Comparison of ENCODE assay signal across 1 cellular context in genomic region chr1:76086597-76086996, GRCh38.
TF ChIP-seq lines count a peak whose summit lies in the region.

No MANE protein-coding gene starts in this region.

TF ChIP-seq in SK-N-SH treated with all-trans-retinoic acid at 6 μM for 48 hours, 23 proteins besides CTCF, POLR2A, EP300 and RAD21 (continued from another document):
- TF ChIP-seq TSHZ2 (CRISPR knock-in tag; IDR thresholded peaks at IDR 0.05): no peak
- TF ChIP-seq ZC3H10 (CRISPR knock-in tag; IDR thresholded peaks at IDR 0.05): no peak
- TF ChIP-seq, protein P1, sequence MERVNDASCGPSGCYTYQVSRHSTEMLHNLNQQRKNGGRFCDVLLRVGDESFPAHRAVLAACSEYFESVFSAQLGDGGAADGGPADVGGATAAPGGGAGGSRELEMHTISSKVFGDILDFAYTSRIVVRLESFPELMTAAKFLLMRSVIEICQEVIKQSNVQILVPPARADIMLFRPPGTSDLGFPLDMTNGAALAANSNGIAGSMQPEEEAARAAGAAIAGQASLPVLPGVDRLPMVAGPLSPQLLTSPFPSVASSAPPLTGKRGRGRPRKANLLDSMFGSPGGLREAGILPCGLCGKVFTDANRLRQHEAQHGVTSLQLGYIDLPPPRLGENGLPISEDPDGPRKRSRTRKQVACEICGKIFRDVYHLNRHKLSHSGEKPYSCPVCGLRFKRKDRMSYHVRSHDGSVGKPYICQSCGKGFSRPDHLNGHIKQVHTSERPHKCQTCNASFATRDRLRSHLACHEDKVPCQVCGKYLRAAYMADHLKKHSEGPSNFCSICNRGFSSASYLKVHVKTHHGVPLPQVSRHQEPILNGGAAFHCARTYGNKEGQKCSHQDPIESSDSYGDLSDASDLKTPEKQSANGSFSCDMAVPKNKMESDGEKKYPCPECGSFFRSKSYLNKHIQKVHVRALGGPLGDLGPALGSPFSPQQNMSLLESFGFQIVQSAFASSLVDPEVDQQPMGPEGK (CRISPR knock-in tag; IDR thresholded peaks at IDR 0.05; ENCODE audit: borderline replicate concordance): no peak
- TF ChIP-seq BACH2 (CRISPR knock-in tag; IDR thresholded peaks at IDR 0.05; ENCODE audit: borderline replicate concordance): no peak
- TF ChIP-seq OSR1 (CRISPR knock-in tag; IDR thresholded peaks at IDR 0.05): no peak
- no peak for TF ChIP-seq TOX (CRISPR knock-in tag; IDR thresholded peaks at IDR 0.05; ENCODE audit: borderline replicate concordance)
